8 cellular contexts compared by ENCODE assay signal in the genomic region with DNA sequence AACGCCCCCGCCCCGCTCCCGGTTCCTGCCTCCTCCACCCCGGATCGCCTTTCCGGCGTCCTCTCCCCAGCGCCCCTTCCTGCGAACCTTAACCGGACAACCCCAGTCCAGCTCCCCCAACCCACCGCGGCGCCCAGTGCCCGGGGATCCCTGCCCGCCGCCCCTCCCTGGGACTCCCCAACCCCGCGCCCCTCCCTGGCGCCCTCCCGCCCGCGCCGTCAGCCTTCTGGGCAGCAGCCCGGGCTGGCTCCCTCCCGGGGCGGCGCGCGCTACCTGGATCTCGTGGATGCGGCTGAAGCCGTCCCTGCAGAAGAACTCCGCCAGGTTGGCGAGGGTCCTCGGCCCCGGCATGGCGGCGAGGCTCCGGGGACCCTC. TPM values are rescaled to one million over a fixed set of nuclear protein-coding genes. Genes with fewer than 3 reads are reported as not detected.
A peak's percentile ranks its signal among the peaks of the same experiment; 100 is the strongest.
DNase-seq lines count a peak whose midpoint lies in the region; ATAC-seq, FAIRE-seq and TF ChIP-seq lines count a peak whose summit lies in the region.

No MANE protein-coding gene starts in this region.

- peaks cover 3% of the 10 kb centered on the region for H3K9me3 Mint-ChIP-seq in memory B cell

- peaks cover 28% of the 10 kb centered on the region for H3K27me3 Mint-ChIP-seq in memory B cell

- DNase-seq in cardiac muscle cell (ENCODE audit: low read depth in 1 of 2, low spot score in 1 of 2) (peak in 1 of 2 donors; percentile 68), Right ventricle myocardium inferior (ENCODE audit: missing footprints) (no peak), bronchial epithelial cell (ENCODE audit: low read depth) (no peak), memory B cell (ENCODE audit: low spot score in 2 of 2) (no peak)

- intact Hi-C loops in Right ventricle myocardium inferior (cut with DNase I) = no loop called here

- H3K36me3 ChIP-seq in cardiac muscle cell = no peaks in the 10 kb centered on the region
- H3K36me3 ChIP-seq in bronchial epithelial cell (ENCODE audit: control insufficient read depth, insufficient read depth, low read length) = no peaks in the 10 kb centered on the region
- H3K36me3 ChIP-seq in urinary bladder (ENCODE audit: insufficient read depth) = no peaks in the 10 kb centered on the region

- no peaks in the 10 kb centered on the region for H3K9me3 ChIP-seq in cardiac muscle cell (ENCODE audit: low read depth)

- WGBS in urinary bladder = under 1% methylated on average over 40 of the region's 40 CpGs

- TF ChIP-seq CTCF in cardiac muscle cell (IDR thresholded peaks at IDR 0.05; ENCODE audit: low read depth, low read length) (no peak), bronchial epithelial cell (IDR thresholded peaks at IDR 0.05; ENCODE audit: insufficient read depth, low read length, severe bottlenecking) (no peak)

- H3K4me3 ChIP-seq in cardiac muscle cell = peak overlapping the region; percentile 84
- H3K4me3 ChIP-seq in bronchial epithelial cell (ENCODE audit: low read depth, low read length) = peak overlapping the region; percentile 44
- peak overlapping the region; percentile 66 for H3K4me3 ChIP-seq in urinary bladder (ENCODE audit: low read depth, low read length)

- FAIRE-seq in bronchial epithelial cell (lab: Jason Lieb, UNC) = no peak

- peak overlapping the region; percentile 72 for H3K4me3 Mint-ChIP-seq in memory B cell

- no peaks in the 10 kb centered on the region for H3K4me1 ChIP-seq in cardiac muscle cell (ENCODE audit: low read depth)
- no peaks in the 10 kb centered on the region for H3K4me1 ChIP-seq in urinary bladder (ENCODE audit: insufficient read depth)

- H3K27ac ChIP-seq in cardiac muscle cell (no peak overlapping the region), urinary bladder (ENCODE audit: low read depth) (peak overlapping the region; percentile 48)

- peaks cover 3% of the 10 kb centered on the region for H3K36me3 Mint-ChIP-seq in memory B cell

- no peak for ATAC-seq in Right ventricle myocardium inferior
- peak; percentile 44 for ATAC-seq in memory B cell (ENCODE audit: low read depth)
- ATAC-seq in HG02840 (IDR thresholded peaks at IDR 0.05; ENCODE audit: low FRiP score, unreplicated experiment) = no peak
- no peak for ATAC-seq in GM21825 (IDR thresholded peaks at IDR 0.05; ENCODE audit: unreplicated experiment)
- no peak for ATAC-seq in HG02852 (IDR thresholded peaks at IDR 0.05; ENCODE audit: unreplicated experiment)

- peaks cover 6% of the 10 kb centered on the region for H3K27me3 ChIP-seq in cardiac muscle cell
- peaks cover 2% of the 10 kb centered on the region for H3K27me3 ChIP-seq in bronchial epithelial cell (ENCODE audit: control insufficient read depth, insufficient read depth, low read length)

- H3K27ac Mint-ChIP-seq in memory B cell = no peak overlapping the region

- peaks cover 8% of the 10 kb centered on the region for H3K4me1 Mint-ChIP-seq in memory B cell

RNA-seq across cellular contexts. Expression of gene CYP27C1, which starts 0.4 kb away (rescaled TPM):
- total RNA-seq in cardiac muscle cell = 1.5 and 1.6 TPM in 2 replicates
- polyA plus RNA-seq in cardiac muscle cell = 3.4 and 3.6 TPM in 2 replicates
- 0.05 TPM for total RNA-seq in Right ventricle myocardium inferior
- total RNA-seq in bronchial epithelial cell = 0.26 and 0.38 TPM in 2 replicates
- total RNA-seq in urinary bladder = 7.8 TPM
- 0.70 TPM for polyA plus RNA-seq in urinary bladder
